ENCODE assay signal across 1 cellular context in genomic region chr14:68977741-68978549, GRCh38.
TF ChIP-seq lines count a peak whose summit lies in the region.

No MANE protein-coding gene starts in this region.

TF ChIP-seq in HepG2, 621 proteins besides CTCF, POLR2A, EP300 and RAD21 (continued from another document and continues in another):
- TF ChIP-seq ZNF687 (CRISPR knock-in tag; IDR thresholded peaks at IDR 0.05): peak; percentile 85
- no peak for TF ChIP-seq SNRNP70 (IDR thresholded peaks at IDR 0.05; ENCODE audit: low read depth, low read length)
- peak; percentile 58; the same call in 1 of the 2 replicates for TF ChIP-seq MXD1 (CRISPR knock-in tag; IDR thresholded peaks at IDR 0.05)
- TF ChIP-seq HNF4A (CRISPR knock-in tag; IDR thresholded peaks at IDR 0.05): no peak; the same call in 1 of the 2 replicates
- no peak for TF ChIP-seq GPBP1L1 (CRISPR knock-in tag; IDR thresholded peaks at IDR 0.05)
- no peak for TF ChIP-seq ARNT2 (CRISPR knock-in tag; IDR thresholded peaks at IDR 0.05; ENCODE audit: low read depth)
- no peak for TF ChIP-seq TEAD2 (CRISPR knock-in tag; IDR thresholded peaks at IDR 0.05)
- no peak; the same call in 1 of the 2 replicates for TF ChIP-seq ZNF292 (CRISPR knock-in tag; IDR thresholded peaks at IDR 0.05; ENCODE audit: borderline replicate concordance, low read depth)
- TF ChIP-seq ZNF616 (CRISPR knock-in tag; IDR thresholded peaks at IDR 0.05; ENCODE audit: low read depth): no peak
- no peak for TF ChIP-seq ZNF235 (CRISPR knock-in tag; IDR thresholded peaks at IDR 0.05; ENCODE audit: borderline replicate concordance)
- no peak for TF ChIP-seq SNAPC5 (CRISPR knock-in tag; IDR thresholded peaks at IDR 0.05; ENCODE audit: borderline replicate concordance)
- TF ChIP-seq ZNF883 (CRISPR knock-in tag; IDR thresholded peaks at IDR 0.05; ENCODE audit: not compliant biosample characterization): peak; percentile 43
- TF ChIP-seq TCF7L2 (IDR thresholded peaks at IDR 0.05; ENCODE audit: low read depth, low read length): no peak
- no peak for TF ChIP-seq U2AF2 (IDR thresholded peaks at IDR 0.05; ENCODE audit: low read depth, low read length)
- no peak for TF ChIP-seq ZNF747 (CRISPR knock-in tag; IDR thresholded peaks at IDR 0.05; ENCODE audit: borderline replicate concordance)
- no peak for TF ChIP-seq ETS1 (CRISPR knock-in tag; IDR thresholded peaks at IDR 0.05)
- no peak; the same call in 1 of the 2 replicates for TF ChIP-seq HNF1B (CRISPR knock-in tag; IDR thresholded peaks at IDR 0.05)
- TF ChIP-seq SALL1 (CRISPR knock-in tag; IDR thresholded peaks at IDR 0.05): peak; percentile 27; the same call in 1 of the 2 replicates
- no peak for TF ChIP-seq MTERF4 (CRISPR knock-in tag; IDR thresholded peaks at IDR 0.05)
- no peak for TF ChIP-seq PRDM10 (CRISPR knock-in tag; IDR thresholded peaks at IDR 0.05; ENCODE audit: low read depth)
- no peak for TF ChIP-seq ZNF30 (CRISPR knock-in tag; IDR thresholded peaks at IDR 0.05)
- TF ChIP-seq THRA (CRISPR knock-in tag; IDR thresholded peaks at IDR 0.05; ENCODE audit: borderline replicate concordance): no peak
- TF ChIP-seq ZNF337 (CRISPR knock-in tag; IDR thresholded peaks at IDR 0.05; ENCODE audit: borderline replicate concordance, low read depth): no peak
- no peak for TF ChIP-seq ZFP37 (CRISPR knock-in tag; IDR thresholded peaks at IDR 0.05; ENCODE audit: borderline replicate concordance)
- no peak for TF ChIP-seq IRF9 (CRISPR knock-in tag; IDR thresholded peaks at IDR 0.05; ENCODE audit: borderline replicate concordance)
- TF ChIP-seq PHB2 (IDR thresholded peaks at IDR 0.05; ENCODE audit: partially characterized antibody): no peak
- TF ChIP-seq MIER3 (CRISPR knock-in tag; IDR thresholded peaks at IDR 0.05; ENCODE audit: borderline replicate concordance): no peak; the same call in 1 of the 2 replicates
- no peak for TF ChIP-seq EZH2 (conservative IDR thresholded peaks at IDR 0.05; ENCODE audit: low read depth, low read length)
- 0 out of 2 replicates have a peak, but pooled peaks have one; percentile 57 for TF ChIP-seq ATAD3A (CRISPR knock-in tag; IDR thresholded peaks at IDR 0.05)
- no peak for TF ChIP-seq ZNF800 (CRISPR knock-in tag; IDR thresholded peaks at IDR 0.05)
- TF ChIP-seq ZBTB38 (CRISPR knock-in tag; IDR thresholded peaks at IDR 0.05): no peak
- TF ChIP-seq PAX8 (CRISPR knock-in tag; IDR thresholded peaks at IDR 0.05; ENCODE audit: borderline replicate concordance): no peak
- no peak for TF ChIP-seq ZNF510 (CRISPR knock-in tag; IDR thresholded peaks at IDR 0.05; ENCODE audit: low read depth)
- peak; percentile 64 for TF ChIP-seq MED1 (CRISPR knock-in tag; IDR thresholded peaks at IDR 0.05)
- TF ChIP-seq KMT2A (CRISPR knock-in tag; IDR thresholded peaks at IDR 0.05): peak; percentile 51; the same call in 1 of the 2 replicates
- TF ChIP-seq SKIL (CRISPR knock-in tag; IDR thresholded peaks at IDR 0.05; ENCODE audit: borderline replicate concordance): no peak
- TF ChIP-seq ZBTB7A (CRISPR knock-in tag; IDR thresholded peaks at IDR 0.05): no peak; the same call in none of the 2 replicates
- 0 out of 2 replicates have a peak, but pooled peaks have one; percentile 92 for TF ChIP-seq CAMTA2 (CRISPR knock-in tag; IDR thresholded peaks at IDR 0.05; ENCODE audit: borderline replicate concordance)
- TF ChIP-seq KDM2A (CRISPR knock-in tag; IDR thresholded peaks at IDR 0.05; ENCODE audit: borderline replicate concordance, low read depth): peak; percentile 37
